Comparison of ENCODE assay signal across 32 cellular contexts in the genomic region with DNA sequence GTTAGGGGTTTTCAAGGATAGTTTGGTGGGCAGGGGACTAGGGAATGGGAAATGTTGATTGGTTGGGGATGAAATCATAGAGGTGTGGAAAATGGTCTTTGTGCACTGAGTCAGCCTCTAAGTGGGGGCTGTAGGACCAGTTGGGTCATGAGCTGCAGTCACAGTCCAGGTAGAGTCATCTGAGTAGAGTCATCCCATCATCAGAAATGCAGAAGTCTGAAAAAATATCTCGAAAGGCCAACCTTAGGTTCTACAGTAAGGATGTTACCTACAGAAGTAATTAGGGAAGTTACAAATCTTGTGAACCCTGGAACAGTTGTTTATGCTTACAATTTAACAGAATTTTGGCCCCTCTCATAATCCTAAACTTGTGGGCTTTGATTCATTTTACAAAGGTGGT.
"Had no signal": no experiment of that assay in that cellular context is flagged by ENCODE, and none has a peak within 500 bp of the region (broad histone marks: within the 10 kb centered on the region; RNA-seq: fewer than 3 reads in every experiment).

No MANE protein-coding gene starts in this region.

- H3K4me1 ChIP-seq: body of pancreas, esophagus muscularis mucosa, foreskin keratinocyte had no signal

- H3K4me3 Mint-ChIP-seq: activated CD4-positive, alpha-beta memory T cell treated with anti-CD3 and anti-CD28 coated beads for 36 hours; activated CD4-positive, alpha-beta T cell treated with anti-CD3 and anti-CD28 coated beads for 36 hours; activated CD4-positive, alpha-beta T cell treated with anti-CD3 and anti-CD28 coated beads, Interleukin-2, amount 10 ng/mL, durations not matched to agents 24 days and 14 days; activated CD8-positive, alpha-beta memory T cell treated with anti-CD3 and anti-CD28 coated beads, Interleukin-2, amount 10 ng/mL, durations not matched to agents 7 days and 5 days; activated CD8-positive, alpha-beta T cell treated with anti-CD3 and anti-CD28 coated beads, Interleukin-2, amount 10 ng/mL, durations not matched to agents 7 days and 5 days; activated naive CD4-positive, alpha-beta T cell treated with anti-CD3 and anti-CD28 coated beads for 36 hours; activated naive CD4-positive, alpha-beta T cell treated with anti-CD3 and anti-CD28 coated beads, Interleukin-2, amount 50 U/mL, for 24 hours; activated naive CD8-positive, alpha-beta T cell treated with anti-CD3 and anti-CD28 coated beads for 36 hours; activated naive CD8-positive, alpha-beta T cell treated with anti-CD3 and anti-CD28 coated beads, Interleukin-2, amount 50 U/mL, for 24 hours; activated T-helper 1 cell treated with anti-CD3 and anti-CD28 coated beads, Interleukin-12 subunit alpha, Interleukin-12 subunit beta, Interleukin-2, Interleukin-4 antibody, amounts not matched to agents 30 ng/mL and 10 ng/mL and 1 ng/mL, durations not matched to agents 14 hours and 24 hours and 36 hours; dendritic cell treated with granulocyte-macrophage colony-stimulating factor and Interleukin-4, amounts not matched to agents 40 ng/mL and 50 ng/mL, for 4 days; effector memory CD8-positive, alpha-beta T cell had no signal

- H3K27ac ChIP-seq: adrenal gland, body of pancreas, coronary artery, esophagus muscularis mucosa, foreskin keratinocyte had no signal

- H3K36me3 ChIP-seq: adrenal gland, esophagus muscularis mucosa had no signal

- H3K27me3 Mint-ChIP-seq: activated CD4-positive, alpha-beta memory T cell treated with anti-CD3 and anti-CD28 coated beads for 36 hours; activated CD4-positive, alpha-beta T cell treated with anti-CD3 and anti-CD28 coated beads for 36 hours; activated CD4-positive, alpha-beta T cell treated with anti-CD3 and anti-CD28 coated beads, Interleukin-2, amount 10 ng/mL, durations not matched to agents 24 days and 14 days; activated naive CD4-positive, alpha-beta T cell treated with anti-CD3 and anti-CD28 coated beads, Interleukin-2, amount 50 U/mL, for 24 hours; activated naive CD8-positive, alpha-beta T cell treated with anti-CD3 and anti-CD28 coated beads for 36 hours; dendritic cell treated with granulocyte-macrophage colony-stimulating factor and Interleukin-4, amounts not matched to agents 40 ng/mL and 50 ng/mL, for 4 days had no signal

- DNase-seq: activated CD4-positive, alpha-beta memory T cell treated with anti-CD3 and anti-CD28 coated beads for 36 hours; activated CD4-positive, alpha-beta T cell treated with anti-CD3 and anti-CD28 coated beads for 36 hours; activated CD4-positive, alpha-beta T cell treated with anti-CD3 and anti-CD28 coated beads, Interleukin-2, amount 10 ng/mL, durations not matched to agents 24 days and 14 days; activated CD4-positive, CD25-positive, alpha-beta regulatory T cell; activated CD4-positive, CD25-positive, alpha-beta regulatory T cell treated with anti-CD3 and anti-CD28 coated beads, Interleukin-2, amount 50 U/mL, for 72 hours; activated CD8-positive, alpha-beta memory T cell treated with anti-CD3 and anti-CD28 coated beads, Interleukin-2, amount 10 ng/mL, durations not matched to agents 7 days and 5 days; activated CD8-positive, alpha-beta memory T cell treated with anti-CD3 and anti-CD28 coated beads, Interleukin-2, amount 50 U/mL, for 4 hours; activated CD8-positive, alpha-beta T cell treated with anti-CD3 and anti-CD28 coated beads, Interleukin-2, amount 10 ng/mL, durations not matched to agents 7 days and 5 days; activated effector memory CD4-positive, alpha-beta T cell treated with anti-CD3 and anti-CD28 coated beads, Interleukin-2, amount 50 U/mL, for 16 hours; activated naive CD4-positive, alpha-beta T cell treated with anti-CD3 and anti-CD28 coated beads for 36 hours; activated naive CD8-positive, alpha-beta T cell treated with anti-CD3 and anti-CD28 coated beads for 36 hours; activated naive CD8-positive, alpha-beta T cell treated with anti-CD3 and anti-CD28 coated beads, Interleukin-2, amount 50 U/mL, for 24 hours; activated T-cell treated with anti-CD3 and anti-CD28 coated beads, Interleukin-2, amount 50 U/mL, for 1 hour; activated T-cell treated with anti-CD3 and anti-CD28 coated beads, Interleukin-2, amount 50 U/mL, for 48 hours; adrenal gland; amygdala; aorta; body of pancreas; central memory CD4-positive, alpha-beta T cell; cerebellar nuclear complex; effector CD4-positive, alpha-beta T cell; effector memory CD8-positive, alpha-beta T cell; erythroblast; foreskin keratinocyte; head of caudate nucleus; T-helper 2 cell had no signal

- H3K27ac Mint-ChIP-seq: activated CD4-positive, alpha-beta memory T cell treated with anti-CD3 and anti-CD28 coated beads for 36 hours; activated CD4-positive, alpha-beta T cell treated with anti-CD3 and anti-CD28 coated beads for 36 hours; activated CD4-positive, alpha-beta T cell treated with anti-CD3 and anti-CD28 coated beads, Interleukin-2, amount 10 ng/mL, durations not matched to agents 24 days and 14 days; activated CD8-positive, alpha-beta memory T cell treated with anti-CD3 and anti-CD28 coated beads, Interleukin-2, amount 10 ng/mL, durations not matched to agents 7 days and 5 days; activated CD8-positive, alpha-beta T cell treated with anti-CD3 and anti-CD28 coated beads, Interleukin-2, amount 10 ng/mL, durations not matched to agents 7 days and 5 days; activated naive CD4-positive, alpha-beta T cell treated with anti-CD3 and anti-CD28 coated beads for 36 hours; activated naive CD4-positive, alpha-beta T cell treated with anti-CD3 and anti-CD28 coated beads, Interleukin-2, amount 50 U/mL, for 24 hours; activated naive CD8-positive, alpha-beta T cell treated with anti-CD3 and anti-CD28 coated beads for 36 hours; activated naive CD8-positive, alpha-beta T cell treated with anti-CD3 and anti-CD28 coated beads, Interleukin-2, amount 50 U/mL, for 24 hours; activated T-helper 1 cell treated with anti-CD3 and anti-CD28 coated beads, Interleukin-12 subunit alpha, Interleukin-12 subunit beta, Interleukin-2, Interleukin-4 antibody, amounts not matched to agents 30 ng/mL and 10 ng/mL and 1 ng/mL, durations not matched to agents 14 hours and 24 hours and 36 hours; activated T-helper 2 cell treated with anti-CD3 and anti-CD28 coated beads, Interferon-gamma antibody, Interleukin-2, Interleukin-4, amounts not matched to agents 10 μg/mL and 5 μg/mL and 100 μg/mL, durations not matched to agents 14 hours and 24 hours and 36 hours; dendritic cell treated with granulocyte-macrophage colony-stimulating factor and Interleukin-4, amounts not matched to agents 40 ng/mL and 50 ng/mL, for 4 days; effector memory CD8-positive, alpha-beta T cell had no signal

- H3K4me1 Mint-ChIP-seq: activated CD4-positive, alpha-beta T cell treated with anti-CD3 and anti-CD28 coated beads, Interleukin-2, amount 10 ng/mL, durations not matched to agents 24 days and 14 days; activated CD8-positive, alpha-beta memory T cell treated with anti-CD3 and anti-CD28 coated beads, Interleukin-2, amount 10 ng/mL, durations not matched to agents 7 days and 5 days had no signal

- H3K27me3 ChIP-seq: body of pancreas, esophagus muscularis mucosa, foreskin keratinocyte had no signal

- H3K36me3 Mint-ChIP-seq: activated CD4-positive, alpha-beta memory T cell treated with anti-CD3 and anti-CD28 coated beads for 36 hours; activated CD8-positive, alpha-beta memory T cell treated with anti-CD3 and anti-CD28 coated beads, Interleukin-2, amount 10 ng/mL, durations not matched to agents 7 days and 5 days; activated naive CD4-positive, alpha-beta T cell treated with anti-CD3 and anti-CD28 coated beads, Interleukin-2, amount 50 U/mL, for 24 hours; activated naive CD8-positive, alpha-beta T cell treated with anti-CD3 and anti-CD28 coated beads for 36 hours had no signal

- H3K4me3 ChIP-seq: adrenal gland, body of pancreas, coronary artery, esophagus muscularis mucosa had no signal

- H3K9me3 Mint-ChIP-seq: activated CD4-positive, alpha-beta memory T cell treated with anti-CD3 and anti-CD28 coated beads for 36 hours; activated CD4-positive, alpha-beta T cell treated with anti-CD3 and anti-CD28 coated beads, Interleukin-2, amount 10 ng/mL, durations not matched to agents 24 days and 14 days; activated naive CD4-positive, alpha-beta T cell treated with anti-CD3 and anti-CD28 coated beads for 36 hours; activated naive CD4-positive, alpha-beta T cell treated with anti-CD3 and anti-CD28 coated beads, Interleukin-2, amount 50 U/mL, for 24 hours; activated naive CD8-positive, alpha-beta T cell treated with anti-CD3 and anti-CD28 coated beads for 36 hours; activated naive CD8-positive, alpha-beta T cell treated with anti-CD3 and anti-CD28 coated beads, Interleukin-2, amount 50 U/mL, for 24 hours; activated T-helper 1 cell treated with anti-CD3 and anti-CD28 coated beads, Interleukin-12 subunit alpha, Interleukin-12 subunit beta, Interleukin-2, Interleukin-4 antibody, amounts not matched to agents 30 ng/mL and 10 ng/mL and 1 ng/mL, durations not matched to agents 14 hours and 24 hours and 36 hours; activated T-helper 2 cell treated with anti-CD3 and anti-CD28 coated beads, Interferon-gamma antibody, Interleukin-2, Interleukin-4, amounts not matched to agents 10 μg/mL and 5 μg/mL and 100 μg/mL, durations not matched to agents 14 hours and 24 hours and 36 hours; dendritic cell treated with granulocyte-macrophage colony-stimulating factor and Interleukin-4, amounts not matched to agents 40 ng/mL and 50 ng/mL, for 4 days; effector memory CD8-positive, alpha-beta T cell had no signal

- H3K9me3 ChIP-seq: adrenal gland, body of pancreas, esophagus muscularis mucosa had no signal
